Comparison of ENCODE assay signal across 19 cellular contexts in the genomic region with DNA sequence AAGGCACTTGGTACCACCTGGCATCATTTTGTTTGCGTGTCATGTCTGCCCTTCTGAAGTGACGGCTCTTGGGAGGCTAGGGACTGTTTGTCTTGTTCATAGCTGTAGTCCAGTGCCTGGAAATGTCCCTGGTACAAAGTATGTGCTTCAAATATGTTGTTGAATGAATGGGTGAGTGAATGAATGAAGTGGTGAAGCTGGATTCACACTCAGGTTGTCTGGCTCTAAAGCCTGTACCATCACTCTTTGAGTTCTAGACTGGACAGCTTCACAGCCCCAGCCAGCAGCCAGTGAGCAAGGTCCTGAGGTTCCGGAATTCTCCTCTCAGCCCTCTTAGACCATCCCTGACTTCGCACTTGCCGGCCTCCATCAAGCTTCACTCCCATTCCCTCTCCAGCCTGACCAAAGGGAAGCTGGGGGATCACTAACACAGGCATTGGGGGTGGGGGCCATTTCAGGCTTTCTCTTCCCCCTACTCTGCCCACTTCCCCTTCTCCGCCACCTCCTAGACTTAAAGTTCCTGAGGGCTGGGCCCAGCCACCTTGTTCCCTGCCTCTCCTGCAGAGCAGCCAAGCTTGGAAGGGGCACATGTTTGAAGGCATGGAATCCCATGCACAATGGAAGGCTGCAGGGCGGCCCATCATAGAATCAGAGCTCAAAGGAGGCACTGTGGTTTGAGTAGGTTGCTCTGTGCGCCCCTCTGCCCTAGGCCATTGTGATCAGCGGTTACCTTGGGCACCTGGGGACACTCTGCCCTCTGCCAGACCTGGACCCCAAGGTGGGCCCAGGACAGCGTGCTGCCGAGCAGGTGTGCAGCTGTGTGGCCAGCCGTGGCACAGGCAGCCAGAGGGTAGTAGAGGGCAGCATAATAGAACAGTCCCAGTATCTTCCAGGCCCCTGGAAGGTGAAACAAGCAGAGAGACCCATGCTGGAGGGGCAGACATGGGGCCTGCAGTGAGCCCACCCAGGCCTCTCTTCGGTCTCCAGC. TPM values are rescaled to one million over a fixed set of nuclear protein-coding genes. Genes with fewer than 3 reads are reported as not detected.
A peak's percentile ranks its signal among the peaks of the same experiment; 100 is the strongest.
DNase-seq lines count a peak whose midpoint lies in the region; ATAC-seq and TF ChIP-seq lines count a peak whose summit lies in the region.
"Had no signal": no experiment of that assay in that cellular context is flagged by ENCODE, and none has a peak within 500 bp of the region (broad histone marks: within the 10 kb centered on the region; RNA-seq: fewer than 3 reads in every experiment).

No MANE protein-coding gene starts in this region.

- H3K36me3 Mint-ChIP-seq in activated T-helper 17 cell treated with anti-CD3 and anti-CD28 coated beads, Interleukin-2, amount 50 U/mL, for 72 hours (ENCODE audit: low read depth): no peaks in the 10 kb centered on the region

- H3K36me3 ChIP-seq in SJCRH30: no peaks in the 10 kb centered on the region; the same call in 1 of the 2 replicates
- H3K36me3 ChIP-seq in mesodermal cell (ENCODE audit: control insufficient read depth, insufficient read depth, low read length): peaks cover 35% of the 10 kb centered on the region
- no peaks in the 10 kb centered on the region for H3K36me3 ChIP-seq in mucosa of descending colon (ENCODE audit: low read depth)
- H3K36me3 ChIP-seq: BLaER1 had no signal

- DNase-seq in Right ventricle myocardium inferior (ENCODE audit: missing footprints) (peak; percentile 37), left cardiac atrium (no peak), SJCRH30 (no peak), mucosa of descending colon (no peak)
- DNase-seq in activated CD8-positive, alpha-beta memory T cell treated with anti-CD3 and anti-CD28 coated beads, Interleukin-2, amount 50 U/mL, for 4 hours: no peak
- DNase-seq: DND-41, NCI-H1417 treated with DMSO at 0.1 percent for 48 hours, NCI-H1930, NCI-H2171, NCI-H446 treated with DMSO at 0.1 percent for 48 hours, NCI-H748 treated with DMSO at 0.1 percent for 48 hours had no signal

- H3K27me3 ChIP-seq in SJCRH30: no peaks in the 10 kb centered on the region
- H3K27me3 ChIP-seq: BLaER1 had no signal

- H3K4me1 ChIP-seq in SJCRH30: peaks cover 44% of the 10 kb centered on the region
- H3K4me1 ChIP-seq in mesodermal cell (ENCODE audit: control insufficient read depth, insufficient read depth, low read length, poor library complexity, severe bottlenecking): peaks cover 33% of the 10 kb centered on the region
- peaks cover 6% of the 10 kb centered on the region for H3K4me1 ChIP-seq in mucosa of descending colon (ENCODE audit: low read depth)

- no peak for TF ChIP-seq CTCF in mucosa of descending colon (IDR thresholded peaks at IDR 0.05)

- no peak for ATAC-seq in Right ventricle myocardium inferior
- ATAC-seq in left cardiac atrium: no peak
- no peak for ATAC-seq in activated T-helper 17 cell treated with anti-CD3 and anti-CD28 coated beads, Interleukin-2, amount 50 U/mL, for 72 hours (replicated peaks)
- ATAC-seq in mucosa of descending colon: no peak
- no peak for ATAC-seq in HG02970 (IDR thresholded peaks at IDR 0.05; ENCODE audit: low FRiP score, unreplicated experiment)
- ATAC-seq: GM23338 had no signal

- 97 to 99% methylated on average over 10 to 13 of the region's 13 CpGs for WGBS in mesodermal cell (ENCODE audit: insufficient coverage in 2 of 2), 2 experiments

- no peak overlapping the region for H3K4me3 ChIP-seq in SJCRH30
- no peak overlapping the region for H3K4me3 ChIP-seq in mesodermal cell (ENCODE audit: extremely low read depth, insufficient read depth, low read length, poor library complexity, severe bottlenecking)
- no peak overlapping the region for H3K4me3 ChIP-seq in mucosa of descending colon
- H3K4me3 ChIP-seq: BLaER1, GM23338, SK-N-MC had no signal

- H3K27ac Mint-ChIP-seq in activated T-helper 17 cell treated with anti-CD3 and anti-CD28 coated beads, Interleukin-2, amount 50 U/mL, for 72 hours: no peak overlapping the region
- H3K27ac Mint-ChIP-seq: GM23338 had no signal

- no peaks in the 10 kb centered on the region for H3K4me1 Mint-ChIP-seq in activated T-helper 17 cell treated with anti-CD3 and anti-CD28 coated beads, Interleukin-2, amount 50 U/mL, for 72 hours

- H3K27ac ChIP-seq in SJCRH30: peak overlapping the region; percentile 53; the same call in 1 of the 2 replicates
- H3K27ac ChIP-seq in mesodermal cell (ENCODE audit: low read depth, low read length, severe bottlenecking): peak overlapping the region; percentile 76
- H3K27ac ChIP-seq: BLaER1 had no signal

- intact Hi-C loops in Right ventricle myocardium inferior (cut with DNase I): no loop called here
- intact Hi-C loops in left cardiac atrium (cut with DNase I): no loop called here
- intact Hi-C loops in mucosa of descending colon (cut with DNase I, micrococcal nuclease): no loop called here

- H3K9me3 ChIP-seq in SJCRH30 (replicated peaks) (no peaks in the 10 kb centered on the region), mesodermal cell (ENCODE audit: control insufficient read depth, low read length) (no peaks in the 10 kb centered on the region), mucosa of descending colon (no peaks in the 10 kb centered on the region)
- H3K9me3 ChIP-seq: BLaER1 had no signal

- H3K4me3 Mint-ChIP-seq in activated T-helper 17 cell treated with anti-CD3 and anti-CD28 coated beads, Interleukin-2, amount 50 U/mL, for 72 hours: no peak overlapping the region
- H3K4me3 Mint-ChIP-seq: GM23338 had no signal

- no peaks in the 10 kb centered on the region for H3K27me3 Mint-ChIP-seq in activated T-helper 17 cell treated with anti-CD3 and anti-CD28 coated beads, Interleukin-2, amount 50 U/mL, for 72 hours

- no peaks in the 10 kb centered on the region for H3K9me3 Mint-ChIP-seq in activated T-helper 17 cell treated with anti-CD3 and anti-CD28 coated beads, Interleukin-2, amount 50 U/mL, for 72 hours
- H3K9me3 Mint-ChIP-seq: GM23338 had no signal

RNA-seq across cellular contexts. Expression of gene STRA6, which starts 7.7 kb away (rescaled TPM):
- not detected for total RNA-seq in Right ventricle myocardium inferior
- total RNA-seq in left cardiac atrium: not detected
- 67.8 and 94.4 TPM in 2 replicates for total RNA-seq in SJCRH30 (2014; rRNA removed; shearing (Covaris generic))
- 51.9 TPM for polyA plus RNA-seq in mesodermal cell (2013, experiment 1 of 2)
- polyA plus RNA-seq in mesodermal cell (2013, experiment 2 of 2): 51.2 TPM
- not detected for total RNA-seq in activated T-helper 17 cell treated with anti-CD3 and anti-CD28 coated beads, Interleukin-2, amount 50 U/mL, for 72 hours
- total RNA-seq in mucosa of descending colon: under 1 TPM in 1 of 3 donors, not detected in 2; 0.35 TPM
- total RNA-seq: LHCN-M2 had no signal

RNA-seq across cellular contexts. Expression of gene ISLR, which starts 21.4 kb away (rescaled TPM):
- total RNA-seq in Right ventricle myocardium inferior (13.8 TPM), left cardiac atrium (10 to 100 TPM; 22.8 to 28.2 TPM), mucosa of descending colon (10 to 100 TPM in 1 of 3 donors, 1 to 10 TPM in 2; 4.9 to 29.9 (median 7.4) TPM)
- 19.8 and 27.7 TPM in 2 replicates for total RNA-seq in SJCRH30 (2014; rRNA removed; shearing (Covaris generic))
- polyA plus RNA-seq in mesodermal cell (2013, experiment 1 of 2): 17.4 TPM
- polyA plus RNA-seq in mesodermal cell (2013, experiment 2 of 2): 12.7 TPM
- total RNA-seq in activated T-helper 17 cell treated with anti-CD3 and anti-CD28 coated beads, Interleukin-2, amount 50 U/mL, for 72 hours: not detected
- total RNA-seq: GM23338 had no signal

RNA-seq across cellular contexts. Expression of gene CCDC33, which starts 41.3 kb away (rescaled TPM):
- total RNA-seq in Right ventricle myocardium inferior (not detected), left cardiac atrium (not detected), mucosa of descending colon (under 1 TPM in 1 of 3 donors, not detected in 2; 0.22 TPM)
- total RNA-seq in SJCRH30 (2014; rRNA removed; shearing (Covaris generic)): 0.38 and 1.2 TPM in 2 replicates
- polyA plus RNA-seq in mesodermal cell (2013, experiment 1 of 2): 4.4 TPM
- polyA plus RNA-seq in mesodermal cell (2013, experiment 2 of 2): 4.0 TPM
- not detected for total RNA-seq in activated T-helper 17 cell treated with anti-CD3 and anti-CD28 coated beads, Interleukin-2, amount 50 U/mL, for 72 hours
- total RNA-seq: A172, LHCN-M2 had no signal

Comparison
In these comparisons a context has a peak if more than half of its experiments do, and no peak if none do; other contexts are left out.
1. RNA of gene STRA6, which starts 7.7 kb away (total RNA-seq): 67.8 to 94.4 TPM in SJCRH30; 0.35 TPM in mucosa of descending colon, not detected in left cardiac atrium, not detected in activated T-helper 17 cell treated with anti-CD3 and anti-CD28 coated beads, Interleukin-2, amount 50 U/mL, for 72 hours and not detected in Right ventricle myocardium inferior (single experiment); every median in the first group is over 10 times any median in the second.
2. RNA of gene ISLR, which starts 21.4 kb away (total RNA-seq): 22.8 to 28.2 TPM in left cardiac atrium, 19.8 to 27.7 TPM in SJCRH30, 13.8 TPM in Right ventricle myocardium inferior (single experiment) and 4.9 to 29.9 TPM in mucosa of descending colon; not detected in activated T-helper 17 cell treated with anti-CD3 and anti-CD28 coated beads, Interleukin-2, amount 50 U/mL, for 72 hours; every median in the first group is over 4 times any median in the second.